In genomic region chr3:164806188-164806587, GRCh38 we compare ENCODE assay signal across 15 cellular contexts.
A peak's percentile ranks its signal among the peaks of the same experiment; 100 is the strongest.
DNase-seq lines count a peak whose midpoint lies in the region; ATAC-seq and TF ChIP-seq lines count a peak whose summit lies in the region.
"Had no signal": no experiment of that assay in that cellular context is flagged by ENCODE, and none has a peak within 500 bp of the region (broad histone marks: within the 10 kb centered on the region; RNA-seq: fewer than 3 reads in every experiment).

No MANE protein-coding gene starts in this region.

- no peaks in the 10 kb centered on the region for H3K36me3 ChIP-seq in WERI-Rb-1
- no peaks in the 10 kb centered on the region for H3K36me3 ChIP-seq in right lobe of liver
- H3K36me3 ChIP-seq: SJSA1 had no signal

- no peaks in the 10 kb centered on the region for H3K27me3 Mint-ChIP-seq in activated naive CD8-positive, alpha-beta T cell treated with anti-CD3 and anti-CD28 coated beads for 36 hours
- H3K27me3 Mint-ChIP-seq: CD4-positive, alpha-beta T cell had no signal

- TF ChIP-seq RAD21 in Ishikawa (IDR thresholded peaks at IDR 0.05; ENCODE audit: low read depth) = peak; percentile 38

- peaks cover 2% of the 10 kb centered on the region for H3K9me3 Mint-ChIP-seq in activated naive CD8-positive, alpha-beta T cell treated with anti-CD3 and anti-CD28 coated beads for 36 hours

- H3K9me3 ChIP-seq in WERI-Rb-1 (ENCODE audit: severe bottlenecking) (no peaks in the 10 kb centered on the region), right lobe of liver (no peaks in the 10 kb centered on the region)
- H3K9me3 ChIP-seq: SJSA1 had no signal

- no peaks in the 10 kb centered on the region for H3K36me3 Mint-ChIP-seq in activated naive CD8-positive, alpha-beta T cell treated with anti-CD3 and anti-CD28 coated beads for 36 hours

- no peaks in the 10 kb centered on the region for H3K27me3 ChIP-seq in WERI-Rb-1 (ENCODE audit: insufficient read depth, low read depth, severe bottlenecking)
- no peaks in the 10 kb centered on the region for H3K27me3 ChIP-seq in right lobe of liver
- H3K27me3 ChIP-seq: SJSA1 had no signal

- intact Hi-C loops in right lobe of liver (cut with DNase I) = no loop called here

- peak in 3 of 4 donors; percentile 31 to 60 (median 41) for ATAC-seq in right lobe of liver
- no peak for ATAC-seq in HG02571 (IDR thresholded peaks at IDR 0.05; ENCODE audit: unreplicated experiment)

- H3K4me3 Mint-ChIP-seq in activated naive CD8-positive, alpha-beta T cell treated with anti-CD3 and anti-CD28 coated beads for 36 hours = no peak overlapping the region
- H3K4me3 Mint-ChIP-seq: CD4-positive, alpha-beta T cell; HFFc6 had no signal

- WGBS in right lobe of liver (ENCODE audit: insufficient coverage, low coverage, low lambda C conversion rate, missing lambda C conversion rate) = 55% methylated on average over 2 of the region's 2 CpGs

- peak; percentile 4 for DNase-seq in GM03348 (ENCODE audit: low spot score)
- DNase-seq in WERI-Rb-1 = peak; percentile 26
- no peak for DNase-seq in right lobe of liver
- no peak for DNase-seq in mesenteric fat pad (ENCODE audit: low spot score)
- no peak for DNase-seq in activated naive CD8-positive, alpha-beta T cell treated with anti-CD3 and anti-CD28 coated beads for 36 hours
- DNase-seq: activated CD4-positive, CD25-positive, alpha-beta regulatory T cell treated with anti-CD3 and anti-CD28 coated beads, Interleukin-2, amount 50 U/mL, for 72 hours; CD4-positive, alpha-beta T cell; cortex of kidney; HFFc6; MV-4-11; NK-92 treated with Interleukin-12 subunit alpha and Interleukin-12 subunit beta, amount 100 ng/mL, for 24 hours; stimulated activated CD4-positive, alpha-beta T cell treated with anti-CD3 and anti-CD28 coated beads, Interleukin-12 subunit alpha, Interleukin-12 subunit beta, amount 100 ng/mL, for 4 hours had no signal

- H3K4me1 Mint-ChIP-seq in activated naive CD8-positive, alpha-beta T cell treated with anti-CD3 and anti-CD28 coated beads for 36 hours = no peaks in the 10 kb centered on the region

- peak; percentile 28; the same call in 1 of the 2 replicates for TF ChIP-seq CTCF in WERI-Rb-1 (IDR thresholded peaks at IDR 0.05; ENCODE audit: low read depth, low read length)
- peak; percentile 22 to 39 (median 34) for TF ChIP-seq CTCF in right lobe of liver (IDR thresholded peaks at IDR 0.05)

- no peak overlapping the region for H3K27ac Mint-ChIP-seq in activated naive CD8-positive, alpha-beta T cell treated with anti-CD3 and anti-CD28 coated beads for 36 hours
- H3K27ac Mint-ChIP-seq: CD4-positive, alpha-beta T cell; HFFc6 had no signal

- no peak for TF ChIP-seq EP300 in Ishikawa (IDR thresholded peaks at IDR 0.05; ENCODE audit: borderline replicate concordance)

- no peak overlapping the region for H3K4me3 ChIP-seq in WERI-Rb-1 (ENCODE audit: low read depth, low read length)
- no peak overlapping the region for H3K4me3 ChIP-seq in right lobe of liver
- H3K4me3 ChIP-seq: SJSA1 had no signal

- TF ChIP-seq POLR2A in right lobe of liver (IDR thresholded peaks at IDR 0.05) = no peak

- H3K27ac ChIP-seq in WERI-Rb-1 (no peak overlapping the region), right lobe of liver (no peak overlapping the region)
- H3K27ac ChIP-seq: SJSA1 had no signal

- H3K4me1 ChIP-seq in right lobe of liver = no peaks in the 10 kb centered on the region
- H3K4me1 ChIP-seq: SJSA1 had no signal

TF ChIP-seq in Ishikawa, 13 proteins besides CTCF, POLR2A, EP300 and RAD21:
- no peak for TF ChIP-seq YY1 (IDR thresholded peaks at IDR 0.05; ENCODE audit: low read depth)
- TF ChIP-seq CEBPB (IDR thresholded peaks at IDR 0.05) = no peak
- TF ChIP-seq ZBTB7A (IDR thresholded peaks at IDR 0.05; ENCODE audit: low read depth) = no peak
- TF ChIP-seq CREB1 (IDR thresholded peaks at IDR 0.05; ENCODE audit: low read depth) = no peak
- TF ChIP-seq NFIC (IDR thresholded peaks at IDR 0.05) = no peak
- TF ChIP-seq TCF12 (IDR thresholded peaks at IDR 0.05; ENCODE audit: low read depth) = no peak
- no peak for TF ChIP-seq TEAD4 (IDR thresholded peaks at IDR 0.05)
- TF ChIP-seq MAX (IDR thresholded peaks at IDR 0.05) = no peak
- TF ChIP-seq FOXM1 (IDR thresholded peaks at IDR 0.05; ENCODE audit: borderline replicate concordance, low read depth) = no peak
- no peak for TF ChIP-seq USF1 (IDR thresholded peaks at IDR 0.05)

Comparison
In these comparisons a context has a peak if more than half of its experiments do, and no peak if none do; other contexts are left out.
1. DNase-seq: peak in GM03348 (single experiment) and WERI-Rb-1 (single experiment); none in right lobe of liver (0 of 3), mesenteric fat pad (single experiment) and activated naive CD8-positive, alpha-beta T cell treated with anti-CD3 and anti-CD28 coated beads for 36 hours (single experiment).